ENCODE assay signal across 1 cellular context in the genomic region with DNA sequence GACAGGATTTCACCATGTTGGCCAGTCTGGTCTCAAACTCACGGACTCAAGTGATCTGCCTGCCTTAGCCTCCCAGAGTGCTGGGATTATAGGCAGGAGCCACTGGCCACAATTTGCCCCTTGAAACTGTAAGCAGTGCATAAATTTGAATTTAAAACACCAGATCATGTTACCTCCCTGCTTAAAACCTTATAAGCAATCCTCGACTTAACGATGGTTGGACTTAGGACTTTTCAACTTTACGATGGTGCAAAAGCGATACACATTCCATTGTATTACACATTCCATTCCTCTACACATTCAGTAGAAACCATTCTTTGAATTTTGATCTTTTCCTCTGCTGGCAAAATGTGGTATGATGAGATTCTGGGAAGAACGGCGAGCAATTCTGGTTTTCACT.
TF ChIP-seq lines count a peak whose summit lies in the region.

No MANE protein-coding gene starts in this region.

TF ChIP-seq in HepG2, 621 proteins besides CTCF, POLR2A, EP300 and RAD21 (continued from another document):
- TF ChIP-seq, protein P1, sequence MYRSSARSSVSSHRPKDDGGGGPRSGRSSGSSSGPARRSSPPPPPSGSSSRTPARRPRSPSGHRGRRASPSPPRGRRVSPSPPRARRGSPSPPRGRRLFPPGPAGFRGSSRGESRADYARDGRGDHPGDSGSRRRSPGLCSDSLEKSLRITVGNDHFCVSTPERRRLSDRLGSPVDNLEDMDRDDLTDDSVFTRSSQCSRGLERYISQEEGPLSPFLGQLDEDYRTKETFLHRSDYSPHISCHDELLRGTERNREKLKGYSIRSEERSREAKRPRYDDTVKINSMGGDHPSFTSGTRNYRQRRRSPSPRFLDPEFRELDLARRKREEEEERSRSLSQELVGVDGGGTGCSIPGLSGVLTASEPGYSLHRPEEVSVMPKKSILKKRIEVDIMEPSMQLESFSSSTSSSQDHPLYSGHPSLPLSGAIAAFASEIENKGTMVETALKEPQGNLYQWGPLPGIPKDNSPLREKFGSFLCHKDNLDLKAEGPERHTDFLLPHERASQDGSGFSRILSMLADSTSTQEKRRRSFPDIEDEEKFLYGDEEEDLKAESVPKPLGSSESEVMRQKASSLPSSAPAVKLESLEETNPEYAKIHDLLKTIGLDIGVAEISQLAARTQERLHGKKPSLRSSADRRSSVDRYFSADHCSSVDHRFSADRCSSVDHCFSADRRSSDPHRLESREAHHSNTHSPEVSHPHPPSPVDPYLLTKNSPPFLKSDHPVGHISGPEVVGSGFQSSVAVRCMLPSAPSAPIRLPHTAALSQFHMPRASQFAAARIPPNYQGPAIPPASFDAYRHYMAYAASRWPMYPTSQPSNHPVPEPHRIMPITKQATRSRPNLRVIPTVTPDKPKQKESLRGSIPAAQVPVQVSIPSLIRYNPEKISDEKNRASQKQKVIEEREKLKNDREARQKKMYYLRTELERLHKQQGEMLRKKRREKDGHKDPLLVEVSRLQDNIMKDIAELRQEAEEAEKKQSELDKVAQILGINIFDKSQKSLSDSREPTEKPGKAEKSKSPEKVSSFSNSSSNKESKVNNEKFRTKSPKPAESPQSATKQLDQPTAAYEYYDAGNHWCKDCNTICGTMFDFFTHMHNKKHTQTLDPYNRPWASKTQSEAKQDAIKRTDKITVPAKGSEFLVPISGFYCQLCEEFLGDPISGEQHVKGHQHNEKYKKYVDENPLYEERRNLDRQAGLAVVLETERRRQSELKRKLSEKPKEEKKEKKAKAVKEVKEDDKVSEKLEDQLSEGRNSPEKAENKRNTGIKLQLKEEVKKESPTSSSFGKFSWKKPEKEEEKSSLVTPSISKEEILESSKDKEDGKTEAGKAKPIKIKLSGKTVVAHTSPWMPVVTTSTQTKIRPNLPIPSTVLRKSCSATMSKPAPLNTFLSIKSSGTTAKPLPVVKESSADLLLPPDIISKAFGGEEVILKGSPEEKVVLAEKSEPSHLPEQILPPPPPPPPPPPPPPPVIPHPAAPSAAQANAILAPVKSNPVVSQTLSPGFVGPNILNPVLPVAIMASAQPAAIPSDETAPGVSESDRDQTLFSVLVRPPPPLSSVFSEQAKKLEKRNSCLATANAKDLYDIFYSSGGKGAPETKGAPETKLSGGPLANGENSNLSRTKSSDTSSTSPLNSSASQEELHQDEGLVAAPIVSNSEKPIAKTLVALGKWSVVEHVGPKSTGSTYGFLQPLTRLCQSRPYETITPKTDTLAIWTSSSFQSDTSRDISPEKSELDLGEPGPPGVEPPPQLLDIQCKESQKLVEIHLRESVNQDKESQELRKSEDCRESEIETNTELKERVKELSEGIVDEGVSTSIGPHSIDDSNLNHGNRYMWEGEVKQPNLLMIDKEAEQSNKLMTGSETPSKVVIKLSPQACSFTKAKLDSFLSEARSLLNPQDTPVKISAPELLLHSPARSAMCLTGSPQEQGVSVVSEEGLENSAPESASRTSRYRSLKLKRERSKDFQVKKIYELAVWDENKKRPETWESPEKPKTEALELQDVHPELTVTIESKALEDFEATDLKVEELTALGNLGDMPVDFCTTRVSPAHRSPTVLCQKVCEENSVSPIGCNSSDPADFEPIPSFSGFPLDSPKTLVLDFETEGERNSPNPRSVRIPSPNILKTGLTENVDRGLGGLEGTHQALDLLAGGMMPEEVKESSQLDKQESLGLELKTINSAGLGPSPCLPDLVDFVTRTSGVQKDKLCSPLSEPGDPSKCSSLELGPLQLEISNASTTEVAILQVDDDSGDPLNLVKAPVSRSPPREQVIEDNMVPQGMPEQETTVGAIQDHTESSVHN (CRISPR knock-in tag; IDR thresholded peaks at IDR 0.05), result no peak
- TF ChIP-seq RFXANK (CRISPR knock-in tag; IDR thresholded peaks at IDR 0.05), result no peak
- no peak for TF ChIP-seq HCFC1 (IDR thresholded peaks at IDR 0.05; ENCODE audit: low read depth, low read length)
- TF ChIP-seq, protein P2, sequence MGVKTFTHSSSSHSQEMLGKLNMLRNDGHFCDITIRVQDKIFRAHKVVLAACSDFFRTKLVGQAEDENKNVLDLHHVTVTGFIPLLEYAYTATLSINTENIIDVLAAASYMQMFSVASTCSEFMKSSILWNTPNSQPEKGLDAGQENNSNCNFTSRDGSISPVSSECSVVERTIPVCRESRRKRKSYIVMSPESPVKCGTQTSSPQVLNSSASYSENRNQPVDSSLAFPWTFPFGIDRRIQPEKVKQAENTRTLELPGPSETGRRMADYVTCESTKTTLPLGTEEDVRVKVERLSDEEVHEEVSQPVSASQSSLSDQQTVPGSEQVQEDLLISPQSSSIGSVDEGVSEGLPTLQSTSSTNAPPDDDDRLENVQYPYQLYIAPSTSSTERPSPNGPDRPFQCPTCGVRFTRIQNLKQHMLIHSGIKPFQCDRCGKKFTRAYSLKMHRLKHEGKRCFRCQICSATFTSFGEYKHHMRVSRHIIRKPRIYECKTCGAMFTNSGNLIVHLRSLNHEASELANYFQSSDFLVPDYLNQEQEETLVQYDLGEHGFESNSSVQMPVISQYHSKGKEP (CRISPR knock-in tag; IDR thresholded peaks at IDR 0.05), result no peak
- TF ChIP-seq MTF1 (CRISPR knock-in tag; IDR thresholded peaks at IDR 0.05), result no peak
- TF ChIP-seq KLF15 (CRISPR knock-in tag; IDR thresholded peaks at IDR 0.05; ENCODE audit: borderline replicate concordance), result no peak
- TF ChIP-seq ZNF891 (CRISPR knock-in tag; IDR thresholded peaks at IDR 0.05), result no peak
- no peak for TF ChIP-seq SOX6 (IDR thresholded peaks at IDR 0.05)
- peak; percentile 55; the same call in 1 of the 2 replicates for TF ChIP-seq SOX6 (CRISPR knock-in tag; IDR thresholded peaks at IDR 0.05)
- no peak for TF ChIP-seq SAFB2 (CRISPR knock-in tag; IDR thresholded peaks at IDR 0.05; ENCODE audit: borderline replicate concordance, low read depth)
- no peak for TF ChIP-seq ZNF780A (CRISPR knock-in tag; IDR thresholded peaks at IDR 0.05)
- TF ChIP-seq POGZ (CRISPR knock-in tag; IDR thresholded peaks at IDR 0.05), result no peak
- no peak for TF ChIP-seq CHD2 (IDR thresholded peaks at IDR 0.05; ENCODE audit: low read depth, low read length)
- TF ChIP-seq CEBPG (CRISPR knock-in tag; IDR thresholded peaks at IDR 0.05), result peak; percentile 21; the same call in 1 of the 2 replicates
- TF ChIP-seq, protein P3, sequence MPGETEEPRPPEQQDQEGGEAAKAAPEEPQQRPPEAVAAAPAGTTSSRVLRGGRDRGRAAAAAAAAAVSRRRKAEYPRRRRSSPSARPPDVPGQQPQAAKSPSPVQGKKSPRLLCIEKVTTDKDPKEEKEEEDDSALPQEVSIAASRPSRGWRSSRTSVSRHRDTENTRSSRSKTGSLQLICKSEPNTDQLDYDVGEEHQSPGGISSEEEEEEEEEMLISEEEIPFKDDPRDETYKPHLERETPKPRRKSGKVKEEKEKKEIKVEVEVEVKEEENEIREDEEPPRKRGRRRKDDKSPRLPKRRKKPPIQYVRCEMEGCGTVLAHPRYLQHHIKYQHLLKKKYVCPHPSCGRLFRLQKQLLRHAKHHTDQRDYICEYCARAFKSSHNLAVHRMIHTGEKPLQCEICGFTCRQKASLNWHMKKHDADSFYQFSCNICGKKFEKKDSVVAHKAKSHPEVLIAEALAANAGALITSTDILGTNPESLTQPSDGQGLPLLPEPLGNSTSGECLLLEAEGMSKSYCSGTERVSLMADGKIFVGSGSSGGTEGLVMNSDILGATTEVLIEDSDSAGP (CRISPR knock-in tag; IDR thresholded peaks at IDR 0.05; ENCODE audit: borderline replicate concordance), result no peak
- peak; percentile 80 for TF ChIP-seq SOX5 (CRISPR knock-in tag; IDR thresholded peaks at IDR 0.05; ENCODE audit: borderline replicate concordance)
- TF ChIP-seq, protein P4, sequence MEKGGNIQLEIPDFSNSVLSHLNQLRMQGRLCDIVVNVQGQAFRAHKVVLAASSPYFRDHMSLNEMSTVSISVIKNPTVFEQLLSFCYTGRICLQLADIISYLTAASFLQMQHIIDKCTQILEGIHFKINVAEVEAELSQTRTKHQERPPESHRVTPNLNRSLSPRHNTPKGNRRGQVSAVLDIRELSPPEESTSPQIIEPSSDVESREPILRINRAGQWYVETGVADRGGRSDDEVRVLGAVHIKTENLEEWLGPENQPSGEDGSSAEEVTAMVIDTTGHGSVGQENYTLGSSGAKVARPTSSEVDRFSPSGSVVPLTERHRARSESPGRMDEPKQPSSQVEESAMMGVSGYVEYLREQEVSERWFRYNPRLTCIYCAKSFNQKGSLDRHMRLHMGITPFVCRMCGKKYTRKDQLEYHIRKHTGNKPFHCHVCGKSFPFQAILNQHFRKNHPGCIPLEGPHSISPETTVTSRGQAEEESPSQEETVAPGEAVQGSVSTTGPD (CRISPR knock-in tag; IDR thresholded peaks at IDR 0.05), result no peak
- TF ChIP-seq ZNF136 (CRISPR knock-in tag; IDR thresholded peaks at IDR 0.05; ENCODE audit: low read depth), result no peak
- peak; percentile 41; the same call in 1 of the 2 replicates for TF ChIP-seq NCOR1 (IDR thresholded peaks at IDR 0.05; ENCODE audit: borderline replicate concordance, low read length)
- TF ChIP-seq, protein P5, sequence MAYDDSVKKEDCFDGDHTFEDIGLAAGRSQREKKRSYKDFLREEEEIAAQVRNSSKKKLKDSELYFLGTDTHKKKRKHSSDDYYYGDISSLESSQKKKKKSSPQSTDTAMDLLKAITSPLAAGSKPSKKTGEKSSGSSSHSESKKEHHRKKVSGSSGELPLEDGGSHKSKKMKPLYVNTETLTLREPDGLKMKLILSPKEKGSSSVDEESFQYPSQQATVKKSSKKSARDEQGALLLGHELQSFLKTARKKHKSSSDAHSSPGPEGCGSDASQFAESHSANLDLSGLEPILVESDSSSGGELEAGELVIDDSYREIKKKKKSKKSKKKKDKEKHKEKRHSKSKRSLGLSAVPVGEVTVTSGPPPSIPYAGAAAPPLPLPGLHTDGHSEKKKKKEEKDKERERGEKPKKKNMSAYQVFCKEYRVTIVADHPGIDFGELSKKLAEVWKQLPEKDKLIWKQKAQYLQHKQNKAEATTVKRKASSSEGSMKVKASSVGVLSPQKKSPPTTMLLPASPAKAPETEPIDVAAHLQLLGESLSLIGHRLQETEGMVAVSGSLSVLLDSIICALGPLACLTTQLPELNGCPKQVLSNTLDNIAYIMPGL (CRISPR knock-in tag; IDR thresholded peaks at IDR 0.05; ENCODE audit: borderline replicate concordance in 1 of 2, low read depth in 1 of 2), result no peak
- TF ChIP-seq NFKB2 (CRISPR knock-in tag; IDR thresholded peaks at IDR 0.05; ENCODE audit: borderline replicate concordance), result no peak
- TF ChIP-seq ELF4 (CRISPR knock-in tag; IDR thresholded peaks at IDR 0.05; ENCODE audit: borderline replicate concordance), result no peak
- TF ChIP-seq ZNF224 (CRISPR knock-in tag; IDR thresholded peaks at IDR 0.05), result no peak
- TF ChIP-seq ZNF207 (IDR thresholded peaks at IDR 0.05; ENCODE audit: borderline replicate concordance), result no peak
- no peak for TF ChIP-seq XRCC5 (optimal IDR thresholded peaks at IDR 0.05; ENCODE audit: low read length)
- TF ChIP-seq ZBTB1 (CRISPR knock-in tag; IDR thresholded peaks at IDR 0.05; ENCODE audit: borderline replicate concordance), result no peak
- TF ChIP-seq ZNF354B (CRISPR knock-in tag; IDR thresholded peaks at IDR 0.05), result no peak
- TF ChIP-seq MED8 (CRISPR knock-in tag; IDR thresholded peaks at IDR 0.05; ENCODE audit: insufficient replicate concordance), result no peak
- no peak for TF ChIP-seq ISL2 (CRISPR knock-in tag; IDR thresholded peaks at IDR 0.05)
- TF ChIP-seq, protein P6, sequence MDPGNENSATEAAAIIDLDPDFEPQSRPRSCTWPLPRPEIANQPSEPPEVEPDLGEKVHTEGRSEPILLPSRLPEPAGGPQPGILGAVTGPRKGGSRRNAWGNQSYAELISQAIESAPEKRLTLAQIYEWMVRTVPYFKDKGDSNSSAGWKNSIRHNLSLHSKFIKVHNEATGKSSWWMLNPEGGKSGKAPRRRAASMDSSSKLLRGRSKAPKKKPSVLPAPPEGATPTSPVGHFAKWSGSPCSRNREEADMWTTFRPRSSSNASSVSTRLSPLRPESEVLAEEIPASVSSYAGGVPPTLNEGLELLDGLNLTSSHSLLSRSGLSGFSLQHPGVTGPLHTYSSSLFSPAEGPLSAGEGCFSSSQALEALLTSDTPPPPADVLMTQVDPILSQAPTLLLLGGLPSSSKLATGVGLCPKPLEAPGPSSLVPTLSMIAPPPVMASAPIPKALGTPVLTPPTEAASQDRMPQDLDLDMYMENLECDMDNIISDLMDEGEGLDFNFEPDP (CRISPR knock-in tag; conservative IDR thresholded peaks at IDR 0.05), result no peak
- TF ChIP-seq, protein P7, sequence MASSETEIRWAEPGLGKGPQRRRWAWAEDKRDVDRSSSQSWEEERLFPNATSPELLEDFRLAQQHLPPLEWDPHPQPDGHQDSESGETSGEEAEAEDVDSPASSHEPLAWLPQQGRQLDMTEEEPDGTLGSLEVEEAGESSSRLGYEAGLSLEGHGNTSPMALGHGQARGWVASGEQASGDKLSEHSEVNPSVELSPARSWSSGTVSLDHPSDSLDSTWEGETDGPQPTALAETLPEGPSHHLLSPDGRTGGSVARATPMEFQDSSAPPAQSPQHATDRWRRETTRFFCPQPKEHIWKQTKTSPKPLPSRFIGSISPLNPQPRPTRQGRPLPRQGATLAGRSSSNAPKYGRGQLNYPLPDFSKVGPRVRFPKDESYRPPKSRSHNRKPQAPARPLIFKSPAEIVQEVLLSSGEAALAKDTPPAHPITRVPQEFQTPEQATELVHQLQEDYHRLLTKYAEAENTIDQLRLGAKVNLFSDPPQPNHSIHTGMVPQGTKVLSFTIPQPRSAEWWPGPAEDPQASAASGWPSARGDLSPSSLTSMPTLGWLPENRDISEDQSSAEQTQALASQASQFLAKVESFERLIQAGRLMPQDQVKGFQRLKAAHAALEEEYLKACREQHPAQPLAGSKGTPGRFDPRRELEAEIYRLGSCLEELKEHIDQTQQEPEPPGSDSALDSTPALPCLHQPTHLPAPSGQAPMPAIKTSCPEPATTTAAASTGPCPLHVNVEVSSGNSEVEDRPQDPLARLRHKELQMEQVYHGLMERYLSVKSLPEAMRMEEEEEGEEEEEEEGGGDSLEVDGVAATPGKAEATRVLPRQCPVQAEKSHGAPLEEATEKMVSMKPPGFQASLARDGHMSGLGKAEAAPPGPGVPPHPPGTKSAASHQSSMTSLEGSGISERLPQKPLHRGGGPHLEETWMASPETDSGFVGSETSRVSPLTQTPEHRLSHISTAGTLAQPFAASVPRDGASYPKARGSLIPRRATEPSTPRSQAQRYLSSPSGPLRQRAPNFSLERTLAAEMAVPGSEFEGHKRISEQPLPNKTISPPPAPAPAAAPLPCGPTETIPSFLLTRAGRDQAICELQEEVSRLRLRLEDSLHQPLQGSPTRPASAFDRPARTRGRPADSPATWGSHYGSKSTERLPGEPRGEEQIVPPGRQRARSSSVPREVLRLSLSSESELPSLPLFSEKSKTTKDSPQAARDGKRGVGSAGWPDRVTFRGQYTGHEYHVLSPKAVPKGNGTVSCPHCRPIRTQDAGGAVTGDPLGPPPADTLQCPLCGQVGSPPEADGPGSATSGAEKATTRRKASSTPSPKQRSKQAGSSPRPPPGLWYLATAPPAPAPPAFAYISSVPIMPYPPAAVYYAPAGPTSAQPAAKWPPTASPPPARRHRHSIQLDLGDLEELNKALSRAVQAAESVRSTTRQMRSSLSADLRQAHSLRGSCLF (CRISPR knock-in tag; IDR thresholded peaks at IDR 0.05; ENCODE audit: borderline replicate concordance), result no peak
- no peak for TF ChIP-seq ZNF232 (CRISPR knock-in tag; IDR thresholded peaks at IDR 0.05; ENCODE audit: borderline replicate concordance)
- no peak for TF ChIP-seq ZNF564 (CRISPR knock-in tag; IDR thresholded peaks at IDR 0.05)
- TF ChIP-seq, protein P8, sequence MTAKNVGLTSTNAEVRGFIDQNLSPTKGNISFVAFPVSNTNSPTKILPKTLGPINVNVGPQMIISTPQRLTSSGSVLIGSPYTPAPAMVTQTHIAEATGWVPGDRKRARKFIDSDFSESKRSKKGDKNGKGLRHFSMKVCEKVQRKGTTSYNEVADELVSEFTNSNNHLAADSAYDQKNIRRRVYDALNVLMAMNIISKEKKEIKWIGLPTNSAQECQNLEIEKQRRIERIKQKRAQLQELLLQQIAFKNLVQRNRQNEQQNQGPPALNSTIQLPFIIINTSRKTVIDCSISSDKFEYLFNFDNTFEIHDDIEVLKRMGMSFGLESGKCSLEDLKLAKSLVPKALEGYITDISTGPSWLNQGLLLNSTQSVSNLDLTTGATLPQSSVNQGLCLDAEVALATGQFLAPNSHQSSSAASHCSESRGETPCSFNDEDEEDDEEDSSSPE (CRISPR knock-in tag; IDR thresholded peaks at IDR 0.05), result no peak
